In the genomic region with DNA sequence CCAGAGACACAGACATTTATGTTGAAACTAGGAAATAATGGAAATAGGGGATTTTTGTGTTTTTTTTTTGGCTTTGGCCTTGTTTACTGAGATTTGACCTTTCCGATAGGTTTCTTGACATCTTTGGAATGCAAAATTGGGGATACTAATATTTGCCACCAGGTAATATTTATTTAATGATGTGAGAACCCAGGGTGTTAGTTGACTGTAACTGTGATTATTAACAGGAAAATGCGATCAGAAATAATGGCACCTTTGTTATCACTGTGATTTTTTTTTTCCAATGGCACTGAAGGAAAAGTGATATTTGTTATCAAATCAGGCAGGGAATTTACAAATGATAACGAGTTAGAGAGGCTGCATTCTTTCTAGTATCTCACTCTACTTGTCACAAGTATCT, we compare ENCODE assay signal across 20 cellular contexts.
DNase-seq lines count a peak whose midpoint lies in the region; TF ChIP-seq lines count a peak whose summit lies in the region.
"Had no signal": no experiment of that assay in that cellular context is flagged by ENCODE, and none has a peak within 500 bp of the region (broad histone marks: within the 10 kb centered on the region; RNA-seq: fewer than 3 reads in every experiment).

No MANE protein-coding gene starts in this region.

- peak overlapping the region; percentile 62 for H3K27ac Mint-ChIP-seq in Calu3 (ENCODE audit: unreplicated experiment)
- peak overlapping the region; percentile 18 for H3K27ac Mint-ChIP-seq in endodermal cell
- peak overlapping the region in 2 of 3 experiments; percentile 2 to 43 for H3K27ac Mint-ChIP-seq in nephron
- H3K27ac Mint-ChIP-seq: CD14-positive monocyte; CD4-positive, alpha-beta T cell; GM23338; H9 had no signal

- H3K9ac ChIP-seq in endodermal cell (ENCODE audit: extremely low read depth, low read length, poor library complexity, severe bottlenecking): no peak overlapping the region
- H3K9ac ChIP-seq: BLaER1 treated with 17β-estradiol and CSF1 and Interleukin-3, amounts not matched to agents 10 nM and 100 nM had no signal

- H3K27ac ChIP-seq in endodermal cell (ENCODE audit: low read depth, low read length): no peak overlapping the region
- H3K27ac ChIP-seq: A549; BLaER1 treated with 17β-estradiol and CSF1 and Interleukin-3, amounts not matched to agents 10 nM and 100 nM had no signal

- H3K4me3 ChIP-seq in endodermal cell (ENCODE audit: low read length): no peak overlapping the region
- H3K4me3 ChIP-seq: A549; BLaER1 treated with 17β-estradiol and CSF1 and Interleukin-3, amounts not matched to agents 10 nM and 100 nM; GM23338 had no signal

- DNase-seq in Calu3 (no peak), endodermal cell (no peak), iPS-NIHi11 (ENCODE audit: low spot score) (no peak), NCI-H82 treated with DMSO at 0.1 percent for 48 hours (lab: John Stamatoyannopoulos, UW; ENCODE audit: unreplicated experiment) (no peak)
- no peak for DNase-seq in activated naive CD4-positive, alpha-beta T cell treated with anti-CD3 and anti-CD28 coated beads, Interleukin-2, amount 50 U/mL, for 16 hours
- DNase-seq: 8988T; ACHN; AML-193; BE2C; CD4-positive, alpha-beta T cell; CD8-positive, alpha-beta memory T cell; DMS53; DMS79 treated with DMSO at 0.1 percent for 48 hours; GF-D8; H9 had no signal

- H3K4me3 Mint-ChIP-seq in Calu3 (ENCODE audit: low read depth, unreplicated experiment) (peak overlapping the region; percentile 6), endodermal cell (no peak overlapping the region), nephron (no peak overlapping the region)
- H3K4me3 Mint-ChIP-seq: CD14-positive monocyte; CD4-positive, alpha-beta T cell; CD8-positive, alpha-beta memory T cell; GM23338; H9 had no signal

- no TSS peak for BruUV-seq in Calu3 (replicated peaks; lab: Mats Ljungman, UMichigan)

- TF ChIP-seq CTCF in Calu3 (IDR thresholded peaks at IDR 0.05; ENCODE audit: unreplicated experiment) (no peak), endodermal cell (conservative IDR thresholded peaks at IDR 0.05) (no peak), nephron (IDR thresholded peaks at IDR 0.05; ENCODE audit: unreplicated experiment in 3 of 3) (no peak)

- peaks cover 4% of the 10 kb centered on the region for H3K4me1 ChIP-seq in endodermal cell (ENCODE audit: control insufficient read depth, insufficient read depth, low read length)
- H3K4me1 ChIP-seq: BE2C had no signal

- H3K4me1 Mint-ChIP-seq in Calu3 (ENCODE audit: low read depth, unreplicated experiment) (peaks cover 64% of the 10 kb centered on the region), endodermal cell (peaks cover 43% of the 10 kb centered on the region), nephron (peaks cover 30% of the 10 kb centered on the region)
- H3K4me1 Mint-ChIP-seq: CD8-positive, alpha-beta memory T cell had no signal

- no peaks in the 10 kb centered on the region for H3K27me3 ChIP-seq in endodermal cell (ENCODE audit: control insufficient read depth, insufficient read depth, low read length, poor library complexity, severe bottlenecking)
- H3K27me3 ChIP-seq: BE2C; BLaER1 treated with 17β-estradiol and CSF1 and Interleukin-3, amounts not matched to agents 10 nM and 100 nM had no signal

- intact Hi-C loops in Calu3 (cut with micrococcal nuclease; ENCODE audit: unreplicated experiment): loop anchor here (2.0 to 10.0 kb wide), 3 partner anchors 193 to 961 kb away; no protein-coding TSS in a partner anchor

- H3K27me3 Mint-ChIP-seq in Calu3 (ENCODE audit: unreplicated experiment) (no peaks in the 10 kb centered on the region), endodermal cell (ENCODE audit: insufficient read depth) (no peaks in the 10 kb centered on the region), nephron (ENCODE audit: low read depth) (no peaks in the 10 kb centered on the region)
- H3K27me3 Mint-ChIP-seq: CD4-positive, alpha-beta T cell had no signal

- peaks cover 22% of the 10 kb centered on the region for H3K36me3 ChIP-seq in endodermal cell (ENCODE audit: control insufficient read depth, insufficient read depth, low read length)
- H3K36me3 ChIP-seq: BE2C; BLaER1 treated with 17β-estradiol and CSF1 and Interleukin-3, amounts not matched to agents 10 nM and 100 nM had no signal

- peaks cover 3% of the 10 kb centered on the region for H3K9me3 Mint-ChIP-seq in Calu3 (ENCODE audit: low read depth, unreplicated experiment)
- no peaks in the 10 kb centered on the region for H3K9me3 Mint-ChIP-seq in endodermal cell
- H3K9me3 Mint-ChIP-seq in nephron: no peaks in the 10 kb centered on the region
- H3K9me3 Mint-ChIP-seq: CD4-positive, alpha-beta T cell; GM23338; H9 had no signal

- H3K9me3 ChIP-seq in endodermal cell (ENCODE audit: control insufficient read depth, low read length): no peaks in the 10 kb centered on the region
- H3K9me3 ChIP-seq: A549, BE2C had no signal

- CTCF ChIA-PET in Calu3 (lab: Charles Lee): no interaction called here

- 59 to 83% methylated on average over 3 of the region's 3 CpGs for WGBS in endodermal cell (ENCODE audit: insufficient coverage in 1 of 2, insufficient read length in 1 of 2), 2 experiments

- H3K36me3 Mint-ChIP-seq in Calu3 (ENCODE audit: insufficient read depth, unreplicated experiment): peaks cover 18% of the 10 kb centered on the region
- H3K36me3 Mint-ChIP-seq in endodermal cell (ENCODE audit: low read depth): peaks cover 17% of the 10 kb centered on the region
- H3K36me3 Mint-ChIP-seq in nephron (ENCODE audit: low read depth): peaks cover 26% of the 10 kb centered on the region
- H3K36me3 Mint-ChIP-seq: CD14-positive monocyte; CD8-positive, alpha-beta memory T cell had no signal
